ENCODE assay signal across 27 cellular contexts in genomic region chr2:134352844-134353243, GRCh38.
DNase-seq lines count a peak whose midpoint lies in the region; ATAC-seq and TF ChIP-seq lines count a peak whose summit lies in the region.
"Had no signal": no experiment of that assay in that cellular context is flagged by ENCODE, and none has a peak within 500 bp of the region (broad histone marks: within the 10 kb centered on the region; RNA-seq: fewer than 3 reads in every experiment).

No MANE protein-coding gene starts in this region.

- peaks cover 64% of the 10 kb centered on the region for H3K36me3 Mint-ChIP-seq in stimulated activated memory B cell treated with anti-CD40 and anti-IgM and Interleukin-4, amounts not matched to agents 10 μg/mL and 1 μg/mL and 100 μg/mL, for 72 hours
- H3K36me3 Mint-ChIP-seq in CD14-positive monocyte = peaks cover 55% of the 10 kb centered on the region in 2 donors

- no peak overlapping the region for H3K4me3 Mint-ChIP-seq in stimulated activated memory B cell treated with anti-CD40 and anti-IgM and Interleukin-4, amounts not matched to agents 10 μg/mL and 1 μg/mL and 100 μg/mL, for 72 hours
- no peak overlapping the region for H3K4me3 Mint-ChIP-seq in CD14-positive monocyte
- H3K4me3 Mint-ChIP-seq: naive thymus-derived CD8-positive, alpha-beta T cell; T-helper 17 cell had no signal

- intact Hi-C loops in CD14-positive monocyte (cut with micrococcal nuclease) = no loop called here

- H3K9me3 Mint-ChIP-seq in stimulated activated memory B cell treated with anti-CD40 and anti-IgM and Interleukin-4, amounts not matched to agents 10 μg/mL and 1 μg/mL and 100 μg/mL, for 72 hours = no peaks in the 10 kb centered on the region
- no peaks in the 10 kb centered on the region for H3K9me3 Mint-ChIP-seq in CD14-positive monocyte
- H3K9me3 Mint-ChIP-seq: naive thymus-derived CD8-positive, alpha-beta T cell had no signal

- H3K4me1 Mint-ChIP-seq in stimulated activated memory B cell treated with anti-CD40 and anti-IgM and Interleukin-4, amounts not matched to agents 10 μg/mL and 1 μg/mL and 100 μg/mL, for 72 hours = peaks cover 28% of the 10 kb centered on the region
- no peaks in the 10 kb centered on the region for H3K4me1 Mint-ChIP-seq in CD14-positive monocyte

- peak overlapping the region; percentile 9 for H3K27ac Mint-ChIP-seq in stimulated activated memory B cell treated with anti-CD40 and anti-IgM and Interleukin-4, amounts not matched to agents 10 μg/mL and 1 μg/mL and 100 μg/mL, for 72 hours
- H3K27ac Mint-ChIP-seq in CD14-positive monocyte = no peak overlapping the region
- H3K27ac Mint-ChIP-seq: T-helper 17 cell had no signal

- ATAC-seq in GM18508 (IDR thresholded peaks at IDR 0.05; ENCODE audit: insufficient read depth, unreplicated experiment) (peak; percentile 69), GM19455 (IDR thresholded peaks at IDR 0.05; ENCODE audit: unreplicated experiment) (peak; percentile 59), HG03103 (IDR thresholded peaks at IDR 0.05; ENCODE audit: low read depth, unreplicated experiment) (peak; percentile 77)
- peak; percentile 41 for ATAC-seq in stimulated activated memory B cell treated with anti-CD40 and anti-IgM and Interleukin-4, amounts not matched to agents 10 μg/mL and 1 μg/mL and 100 μg/mL, for 72 hours
- ATAC-seq: activated CD4-positive, CD25-positive, alpha-beta regulatory T cell treated with anti-CD3 and anti-CD28 coated beads, Interleukin-2, amount 50 U/mL, for 24 hours; gastrocnemius medialis; naive thymus-derived CD8-positive, alpha-beta T cell; PC-3; right lobe of liver; T-helper 17 cell had no signal

- H3K27me3 Mint-ChIP-seq in stimulated activated memory B cell treated with anti-CD40 and anti-IgM and Interleukin-4, amounts not matched to agents 10 μg/mL and 1 μg/mL and 100 μg/mL, for 72 hours = no peaks in the 10 kb centered on the region
- H3K27me3 Mint-ChIP-seq in CD14-positive monocyte (ENCODE audit: low read depth in 3 of 3) = peaks cover 0 to 2% (median 0%) of the 10 kb centered on the region in 3 donors
- H3K27me3 Mint-ChIP-seq: naive thymus-derived CD8-positive, alpha-beta T cell; T-helper 17 cell had no signal

- no peak for TF ChIP-seq CTCF in CD14-positive monocyte (IDR thresholded peaks at IDR 0.05)

- no peak for DNase-seq in activated naive CD4-positive, alpha-beta T cell (lab: John Stamatoyannopoulos, UW)
- DNase-seq in CD14-positive monocyte (ENCODE audit: low spot score) = no peak
- no peak for DNase-seq in ureter (ENCODE audit: low spot score)
- DNase-seq: ACHN; activated CD4-positive, alpha-beta T cell treated with anti-CD3 and anti-CD28 coated beads, Interleukin-2, amount 50 U/mL, for 4 hours; activated gamma-delta T cell treated with Interleukin-2 at 50 U/mL for 16 hours; activated T-cell treated with anti-CD3 and anti-CD28 coated beads, Interleukin-2, amount 50 U/mL, for 48 hours; DMS 273 treated with DMSO at 0.1 percent for 48 hours; gastrocnemius medialis; KG1; MG63; naive thymus-derived CD8-positive, alpha-beta T cell; NCI-H2029; NCI-H526; PC-3; right lobe of liver; SK-N-SH; spleen; stimulated activated CD8-positive, alpha-beta memory T cell treated with anti-CD3 and anti-CD28 coated beads, Interleukin-4, amount 100 ng/mL, for 48 hours; stomach; T-helper 17 cell; uterus had no signal
